ENCODE assay signal across 14 cellular contexts in the genomic region with DNA sequence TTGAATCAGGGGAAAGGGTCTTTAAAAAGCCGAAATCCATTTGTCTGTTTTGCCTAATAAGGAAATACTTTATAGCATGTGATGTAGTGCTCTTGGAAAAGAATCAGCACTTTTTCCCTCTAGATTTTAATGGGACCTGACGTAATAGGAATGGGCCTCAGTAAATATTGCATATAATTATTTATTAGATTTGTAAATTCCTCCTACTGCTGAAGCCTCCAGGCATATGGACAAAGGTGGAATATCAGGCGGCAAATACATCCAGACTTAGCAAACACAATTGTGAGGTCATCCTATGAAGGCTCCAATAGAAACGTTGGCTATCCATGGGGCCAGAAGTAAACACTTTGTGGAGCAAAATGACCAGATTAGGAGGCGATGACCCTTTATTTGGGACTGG. TPM values are rescaled to one million over a fixed set of nuclear protein-coding genes. Genes with fewer than 3 reads are reported as not detected.
DNase-seq lines count a peak whose midpoint lies in the region; ATAC-seq and TF ChIP-seq lines count a peak whose summit lies in the region.
"Had no signal": no experiment of that assay in that cellular context is flagged by ENCODE, and none has a peak within 500 bp of the region (broad histone marks: within the 10 kb centered on the region; RNA-seq: fewer than 3 reads in every experiment).

No MANE protein-coding gene starts in this region.

- H2BK120ac ChIP-seq in IMR-90 (ENCODE audit: low read depth, low read length): peak overlapping the region; percentile 70; the same call in 1 of the 2 replicates

- 0 out of 2 replicates have a peak overlapping the region, but pooled peaks have one; percentile 46 for H3K14ac ChIP-seq in IMR-90 (replicated peaks; ENCODE audit: low read depth, low read length)

- no peak overlapping the region for H3K56ac ChIP-seq in IMR-90 (ENCODE audit: extremely low read depth, insufficient read depth, low read length)

- POLR2A ChIA-PET in IMR-90 (lab: Charles Lee; ENCODE audit: unreplicated experiment): no interaction called here
- POLR2A ChIA-PET in Panc1 (lab: Charles Lee): no interaction called here

- H4K20me1 ChIP-seq in IMR-90 (ENCODE audit: insufficient read depth, low read length) (no peaks in the 10 kb centered on the region), smooth muscle cell (ENCODE audit: low read depth) (no peaks in the 10 kb centered on the region)
- H4K20me1 ChIP-seq: BLaER1 treated with 17β-estradiol and CSF1 and Interleukin-3, amounts not matched to agents 10 nM and 100 nM had no signal

- peak overlapping the region; percentile 8; the same call in 1 of the 2 replicates for H4K91ac ChIP-seq in IMR-90 (ENCODE audit: insufficient read depth, low read depth, low read length)

- intact Hi-C loops in IMR-90 (cut with micrococcal nuclease): no loop called here
- intact Hi-C loops in Panc1 (cut with micrococcal nuclease; ENCODE audit: unreplicated experiment): no loop called here
- intact Hi-C loops in lower lobe of right lung (cut with DNase I): no loop called here
- intact Hi-C loops in sigmoid colon (cut with DNase I): no loop called here

- no peaks in the 10 kb centered on the region for H3K36me3 ChIP-seq in IMR-90 (ENCODE audit: control insufficient read depth, insufficient read depth, low read length)
- H3K36me3 ChIP-seq in Panc1 (ENCODE audit: control insufficient read depth, insufficient read depth, low read length): no peaks in the 10 kb centered on the region
- H3K36me3 ChIP-seq in lower lobe of right lung: no peaks in the 10 kb centered on the region
- H3K36me3 ChIP-seq in smooth muscle cell (ENCODE audit: low read depth): no peaks in the 10 kb centered on the region
- no peaks in the 10 kb centered on the region for H3K36me3 ChIP-seq in sigmoid colon
- H3K36me3 ChIP-seq in upper lobe of left lung: no peaks in the 10 kb centered on the region
- H3K36me3 ChIP-seq: BLaER1 treated with 17β-estradiol and CSF1 and Interleukin-3, amounts not matched to agents 10 nM and 100 nM; HAP-1 had no signal

- H3K27me3 ChIP-seq in IMR-90 (ENCODE audit: control insufficient read depth, insufficient read depth, low read length) (no peaks in the 10 kb centered on the region), Panc1 (ENCODE audit: control insufficient read depth, insufficient read depth, low read length) (no peaks in the 10 kb centered on the region), lower lobe of right lung (ENCODE audit: low read depth) (no peaks in the 10 kb centered on the region), smooth muscle cell (ENCODE audit: low read depth) (no peaks in the 10 kb centered on the region), sigmoid colon (no peaks in the 10 kb centered on the region), upper lobe of left lung (no peaks in the 10 kb centered on the region)
- H3K27me3 ChIP-seq: BLaER1 treated with 17β-estradiol and CSF1 and Interleukin-3, amounts not matched to agents 10 nM and 100 nM had no signal

- peaks cover 13% of the 10 kb centered on the region for H3K9me1 ChIP-seq in IMR-90 (ENCODE audit: insufficient read depth, low read length)

- H2BK20ac ChIP-seq in IMR-90 (ENCODE audit: low read depth, low read length): peak overlapping the region; percentile 34; the same call in 1 of the 2 replicates

- no peak overlapping the region for H2AFZ ChIP-seq in IMR-90 (replicated peaks; ENCODE audit: low read length, poor library complexity)
- H2AFZ ChIP-seq in smooth muscle cell (ENCODE audit: low read depth): peak overlapping the region; percentile 7

- H2BK15ac ChIP-seq in IMR-90 (ENCODE audit: low read depth, low read length): peak overlapping the region; percentile 78; the same call in 1 of the 3 replicates

- ATAC-seq in IMR-90 (ENCODE audit: low read depth) (no peak), Panc1 (no peak), lower lobe of right lung (peak; percentile 18 to 48), upper lobe of left lung (ENCODE audit: low FRiP score in 2 of 2) (no peak)

- H3K79me1 ChIP-seq in IMR-90 (ENCODE audit: low read depth in 1 of 2, low read length in 2 of 2): 0 out of 4 replicates have a peak, but pooled peaks cover 0 to 4% of the 10 kb centered on the region in 2 experiments

- no peak overlapping the region for H2BK5ac ChIP-seq in IMR-90 (ENCODE audit: low read depth, low read length, poor library complexity, severe bottlenecking)

- CTCF ChIA-PET in IMR-90 (lab: Yijun Ruan, JAX): no interaction called here
- CTCF ChIA-PET in Panc1 (lab: Charles Lee): no interaction called here

- TF ChIP-seq POLR2A in IMR-90 (IDR thresholded peaks at IDR 0.05; ENCODE audit: low read depth, low read length) (no peak), sigmoid colon (IDR thresholded peaks at IDR 0.05) (no peak), upper lobe of left lung (IDR thresholded peaks at IDR 0.05) (no peak)

- no peak for TF ChIP-seq RAD21 in IMR-90 (IDR thresholded peaks at IDR 0.05; ENCODE audit: low read length)

- H3K4me2 ChIP-seq in IMR-90 (ENCODE audit: low read depth, low read length) (no peak overlapping the region), smooth muscle cell (no peak overlapping the region)
- H3K4me2 ChIP-seq: BLaER1 treated with 17β-estradiol and CSF1 and Interleukin-3, amounts not matched to agents 10 nM and 100 nM had no signal

- 0 out of 2 replicates have a peak overlapping the region, but pooled peaks have one; percentile 23 for H3K18ac ChIP-seq in IMR-90 (ENCODE audit: low read depth, low read length)

- dilution Hi-C loops in IMR-90 (cut with HindIII; ENCODE audit: low sequenced_read_pairs, unreplicated experiment): no loop called here

- DNase-seq in IMR-90 (no peak), Panc1 (ENCODE audit: low read depth, low spot score) (no peak), lower lobe of right lung (no peak), smooth muscle cell (lab: John Stamatoyannopoulos, UW; ENCODE audit: unreplicated experiment) (no peak), NCI-H82 treated with DMSO at 0.1 percent for 48 hours (lab: John Stamatoyannopoulos, UW; ENCODE audit: unreplicated experiment) (no peak), sigmoid colon (no peak), upper lobe of left lung (no peak)
- DNase-seq: 8988T; CD8-positive, alpha-beta memory T cell; COR-L47; DMS 273 treated with DMSO at 0.1 percent for 48 hours had no signal

- no peak overlapping the region for H3K9ac ChIP-seq in IMR-90 (ENCODE audit: low read depth, low read length)
- no peak overlapping the region for H3K9ac ChIP-seq in smooth muscle cell (ENCODE audit: low read depth)
- H3K9ac ChIP-seq: BLaER1 treated with 17β-estradiol and CSF1 and Interleukin-3, amounts not matched to agents 10 nM and 100 nM had no signal

- no peak overlapping the region for H3K27ac ChIP-seq in IMR-90 (ENCODE audit: insufficient read depth, low read length)
- H3K27ac ChIP-seq in Panc1 (ENCODE audit: low read length): peak overlapping the region; percentile 59; the same call in 1 of the 2 replicates
- H3K27ac ChIP-seq in lower lobe of right lung: no peak overlapping the region
- peak overlapping the region; percentile 17 for H3K27ac ChIP-seq in smooth muscle cell (ENCODE audit: low read depth)
- no peak overlapping the region for H3K27ac ChIP-seq in sigmoid colon
- H3K27ac ChIP-seq in upper lobe of left lung: no peak overlapping the region
- H3K27ac ChIP-seq: BLaER1 treated with 17β-estradiol and CSF1 and Interleukin-3, amounts not matched to agents 10 nM and 100 nM had no signal

- peaks cover 13% of the 10 kb centered on the region for H3K4me1 ChIP-seq in IMR-90 (ENCODE audit: control insufficient read depth, insufficient read depth, low read length)
- H3K4me1 ChIP-seq in Panc1 (ENCODE audit: control insufficient read depth, insufficient read depth, low read length): peaks cover 11% of the 10 kb centered on the region; the same call in 1 of the 2 replicates
- no peaks in the 10 kb centered on the region for H3K4me1 ChIP-seq in lower lobe of right lung
- no peaks in the 10 kb centered on the region for H3K4me1 ChIP-seq in smooth muscle cell (ENCODE audit: low read depth)
- no peaks in the 10 kb centered on the region for H3K4me1 ChIP-seq in sigmoid colon
- no peaks in the 10 kb centered on the region for H3K4me1 ChIP-seq in upper lobe of left lung
- H3K4me1 ChIP-seq: HAP-1 had no signal

- H3K4ac ChIP-seq in IMR-90 (ENCODE audit: low read depth, low read length): peak overlapping the region; percentile 36

- BruUV-seq in IMR-90 (replicated peaks; lab: Mats Ljungman, UMichigan) (no TSS peak), Panc1 (replicated peaks; lab: Mats Ljungman, UMichigan) (no TSS peak)

- no peak overlapping the region for H3K23ac ChIP-seq in IMR-90 (ENCODE audit: low read depth, low read length)

- TF ChIP-seq EP300 in sigmoid colon (IDR thresholded peaks at IDR 0.05): no peak
- no peak for TF ChIP-seq EP300 in upper lobe of left lung (IDR thresholded peaks at IDR 0.05)

- in situ Hi-C loops in IMR-90 (cut with MboI; ENCODE audit: low sequenced_read_pairs): no loop called here
- in situ Hi-C loops in Panc1 (cut with HindIII; ENCODE audit: low pct_unique_long_range_greater_than_20kb, low sequenced_read_pairs): no loop called here

- no peaks in the 10 kb centered on the region for H3K79me2 ChIP-seq in smooth muscle cell (ENCODE audit: low read depth)

- TF ChIP-seq CTCF in IMR-90 (conservative IDR thresholded peaks at IDR 0.05; ENCODE audit: low read depth, low read length) (no peak), Panc1 (IDR thresholded peaks at IDR 0.05) (no peak), lower lobe of right lung (IDR thresholded peaks at IDR 0.05) (no peak), smooth muscle cell (IDR thresholded peaks at IDR 0.05; ENCODE audit: borderline replicate concordance, insufficient read depth, poor library complexity, severe bottlenecking) (no peak), sigmoid colon (IDR thresholded peaks at IDR 0.05) (no peak), upper lobe of left lung (IDR thresholded peaks at IDR 0.05) (no peak)

- no peaks in the 10 kb centered on the region for H3F3A ChIP-seq in smooth muscle cell (ENCODE audit: low read depth)

- peak overlapping the region; percentile 48; the same call in 1 of the 2 replicates for H2AK5ac ChIP-seq in IMR-90 (ENCODE audit: low read depth, low read length)

- H3K4me3 ChIP-seq in IMR-90 (ENCODE audit: insufficient read depth, low read depth, low read length): no peak overlapping the region
- H3K4me3 ChIP-seq in Panc1 (ENCODE audit: low read depth in 2 of 2, low read length in 2 of 2): no peak overlapping the region
- no peak overlapping the region for H3K4me3 ChIP-seq in lower lobe of right lung
- H3K4me3 ChIP-seq in smooth muscle cell: no peak overlapping the region
- no peak overlapping the region for H3K4me3 ChIP-seq in sigmoid colon
- no peak overlapping the region for H3K4me3 ChIP-seq in upper lobe of left lung
- H3K4me3 ChIP-seq: BLaER1 treated with 17β-estradiol and CSF1 and Interleukin-3, amounts not matched to agents 10 nM and 100 nM; HAP-1 had no signal

- no peak overlapping the region for H4K5ac ChIP-seq in IMR-90 (ENCODE audit: low read depth, low read length)

- H2AK9ac ChIP-seq in IMR-90 (replicated peaks; ENCODE audit: low read depth, low read length, poor library complexity): peak overlapping the region; percentile 44

- H4K8ac ChIP-seq in IMR-90 (ENCODE audit: low read depth in 2 of 2, low read length in 2 of 2): peak overlapping the region in 1 of 2 experiments; percentile 8; a peak in 1 of 4 replicates

- WGBS in IMR-90 (ENCODE audit: extremely low coverage in 2 of 2, insufficient read length in 1 of 2), 2 experiments: no CpG with 5 or more reads among the region's 5 CpGs
- WGBS in smooth muscle cell (ENCODE audit: low lambda C conversion rate): 74% methylated on average over 5 of the region's 5 CpGs
- WGBS in sigmoid colon, 2 donors: 78 to 87% methylated on average over 5 of the region's 5 CpGs
- WGBS in upper lobe of left lung, 2 donors: 60 to 69% methylated on average over 5 of the region's 5 CpGs

- H3K9me3 ChIP-seq in IMR-90 (ENCODE audit: control insufficient read depth, insufficient read depth, low read length) (no peaks in the 10 kb centered on the region; the same call in 1 of the 2 replicates), Panc1 (ENCODE audit: control insufficient read depth, insufficient read depth, low read depth, low read length) (no peaks in the 10 kb centered on the region; the same call in 1 of the 2 replicates), lower lobe of right lung (no peaks in the 10 kb centered on the region), smooth muscle cell (replicated peaks; ENCODE audit: low read depth) (no peaks in the 10 kb centered on the region), sigmoid colon (no peaks in the 10 kb centered on the region), upper lobe of left lung (no peaks in the 10 kb centered on the region)
- H3K9me3 ChIP-seq: HAP-1 had no signal

RNA-seq across cellular contexts. Expression of a gene that starts 50.8 kb away (rescaled TPM):
- total RNA-seq in IMR-90 (2012; rRNA removed): 1.6 and 1.7 TPM in 2 replicates
- 0.29 and 0.52 TPM in 2 replicates for polyA plus RNA-seq in IMR-90 (2012; rRNA removed)
- 0.33 and 0.35 TPM in 2 replicates for polyA plus RNA-seq in IMR-90 (2012; cell fraction: cytosol; rRNA removed)
- polyA plus RNA-seq in IMR-90 (2012; cell fraction: nucleus; rRNA removed; ENCODE audit: low replicate concordance): 0.61 and 1.3 TPM in 2 replicates
- not detected for total RNA-seq in Panc1 (2021; ENCODE audit: unreplicated experiment)
- polyA plus RNA-seq in Panc1 (2012; ENCODE audit: insufficient read length): not detected
- total RNA-seq in lower lobe of right lung: not detected
- 3.6 and 6.9 TPM in 2 replicates for total RNA-seq in smooth muscle cell
- polyA plus RNA-seq in smooth muscle cell: 1.3 and 3.2 TPM in 2 replicates
- total RNA-seq in sigmoid colon: not detected
- not detected for polyA plus RNA-seq in sigmoid colon
- total RNA-seq in upper lobe of left lung: not detected
- total RNA-seq: A673; CD8-positive, alpha-beta memory T cell had no signal
- polyA plus RNA-seq: CD8-positive, alpha-beta memory T cell had no signal

Comparison
In these comparisons a context has a peak if more than half of its experiments do, and no peak if none do; other contexts are left out.
1. ATAC-seq: peak in lower lobe of right lung (2 of 2); none in IMR-90 (single experiment), Panc1 (single experiment) and upper lobe of left lung (0 of 2).
2. H3K27ac ChIP-seq: peak in Panc1 (single experiment) and smooth muscle cell (single experiment); none in IMR-90 (single experiment), lower lobe of right lung (single experiment), sigmoid colon (0 of 4) and upper lobe of left lung (0 of 4).